In genomic region chr12:70779250-70779649, GRCh38 we compare ENCODE assay signal across 21 cellular contexts.
"Had no signal": no experiment of that assay in that cellular context is flagged by ENCODE, and none has a peak within 500 bp of the region (broad histone marks: within the 10 kb centered on the region; RNA-seq: fewer than 3 reads in every experiment).

No MANE protein-coding gene starts in this region.

- H3K27ac ChIP-seq: coronary artery, dorsolateral prefrontal cortex, esophagus muscularis mucosa, foreskin keratinocyte, gastroesophageal sphincter, heart left ventricle, hepatocyte, left lung, lower lobe of right lung had no signal

- H3K27me3 ChIP-seq: dorsolateral prefrontal cortex, esophagus muscularis mucosa, foreskin keratinocyte, gastroesophageal sphincter, heart left ventricle, hepatocyte, left lung had no signal

- ATAC-seq: foreskin keratinocyte; gastroesophageal sphincter; heart left ventricle; left lung; left ventricle myocardium superior; lower lobe of right lung; naive thymus-derived CD4-positive, alpha-beta T cell had no signal

- H3K4me1 Mint-ChIP-seq: immature natural killer cell; naive thymus-derived CD4-positive, alpha-beta T cell had no signal

- DNase-seq: dermis blood vessel endothelial cell; dorsolateral prefrontal cortex; effector CD4-positive, alpha-beta T cell; effector memory CD4-positive, alpha-beta T cell; foreskin keratinocyte; heart left ventricle; hypothalamus; immature natural killer cell; islet precursor cell; kidney; kidney glomerular epithelial cell; left lung; left ventricle myocardium superior; lower lobe of right lung; mesenchymal stem cell; naive thymus-derived CD4-positive, alpha-beta T cell had no signal

- H3K36me3 Mint-ChIP-seq: immature natural killer cell, mesothelial cell of epicardium had no signal

- H2AFZ ChIP-seq: hepatocyte had no signal

- H3K4me2 ChIP-seq: hepatocyte had no signal

- H3K27ac Mint-ChIP-seq: immature natural killer cell; mesothelial cell of epicardium; naive thymus-derived CD4-positive, alpha-beta T cell had no signal

- H3K4me3 ChIP-seq: coronary artery, dorsolateral prefrontal cortex, esophagus muscularis mucosa, gastroesophageal sphincter, heart left ventricle, hepatocyte, left lung, lower lobe of right lung had no signal

- H3K9me3 ChIP-seq: esophagus muscularis mucosa, gastroesophageal sphincter, heart left ventricle, left lung, lower lobe of right lung had no signal

- H3K4me3 Mint-ChIP-seq: immature natural killer cell; mesothelial cell of epicardium; naive thymus-derived CD4-positive, alpha-beta T cell had no signal

- H3K36me3 ChIP-seq: esophagus muscularis mucosa, gastroesophageal sphincter, heart left ventricle, left lung, lower lobe of right lung had no signal

- H3K79me2 ChIP-seq: hepatocyte had no signal

- H3K4me1 ChIP-seq: esophagus muscularis mucosa, foreskin keratinocyte, gastroesophageal sphincter, heart left ventricle, left lung, lower lobe of right lung had no signal
